1 cellular context compared by ENCODE assay signal in the genomic region with DNA sequence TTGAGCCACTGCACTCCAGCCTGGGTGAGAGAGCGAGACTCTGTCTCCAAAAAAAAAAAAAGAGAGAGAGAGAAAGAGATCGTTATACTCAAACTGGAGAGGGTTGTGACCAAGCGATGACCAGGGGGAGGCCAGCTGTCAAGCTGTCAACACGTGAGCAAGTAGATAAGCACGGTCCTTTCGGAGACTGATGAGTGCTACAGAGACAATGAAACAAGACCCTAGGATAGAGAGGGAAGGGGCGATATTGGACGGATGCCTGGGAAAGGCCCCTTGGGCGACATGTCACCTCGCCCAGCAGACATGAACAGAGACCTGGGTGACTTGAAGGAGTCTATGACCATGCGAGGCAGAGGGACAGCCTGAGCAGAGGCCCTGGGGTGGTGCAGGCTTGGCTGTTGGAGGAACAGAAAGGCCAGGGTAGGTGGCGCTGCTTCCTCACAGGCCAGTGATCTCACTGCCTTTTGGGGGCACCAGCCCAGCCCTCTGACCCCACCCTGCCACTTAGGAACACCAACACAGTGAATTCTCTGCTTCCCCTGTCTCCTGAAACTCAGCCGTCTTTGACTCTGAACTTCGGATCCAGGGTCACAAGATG.
TF ChIP-seq lines count a peak whose summit lies in the region.

No MANE protein-coding gene starts in this region.

TF ChIP-seq in GM12878, 131 proteins besides CTCF, POLR2A, EP300 and RAD21 (continued from another document):
- TF ChIP-seq ZNF217 (IDR thresholded peaks at IDR 0.05) (no peak), ZNF622 (IDR thresholded peaks at IDR 0.05) (no peak), CBX5 (IDR thresholded peaks at IDR 0.05; ENCODE audit: low read depth) (no peak), PAX5 (IDR thresholded peaks at IDR 0.05; ENCODE audit: borderline replicate concordance, low read depth, low read length) (no peak), SMARCA5 (IDR thresholded peaks at IDR 0.05) (no peak), POU2F2 (IDR thresholded peaks at IDR 0.05; ENCODE audit: borderline replicate concordance, low read depth, low read length) (no peak), MTA3 (IDR thresholded peaks at IDR 0.05; ENCODE audit: borderline replicate concordance, low read length) (no peak), POLR2AphosphoS2 (IDR thresholded peaks at IDR 0.05; ENCODE audit: low read depth, low read length) (no peak)
- TF ChIP-seq, protein P1, sequence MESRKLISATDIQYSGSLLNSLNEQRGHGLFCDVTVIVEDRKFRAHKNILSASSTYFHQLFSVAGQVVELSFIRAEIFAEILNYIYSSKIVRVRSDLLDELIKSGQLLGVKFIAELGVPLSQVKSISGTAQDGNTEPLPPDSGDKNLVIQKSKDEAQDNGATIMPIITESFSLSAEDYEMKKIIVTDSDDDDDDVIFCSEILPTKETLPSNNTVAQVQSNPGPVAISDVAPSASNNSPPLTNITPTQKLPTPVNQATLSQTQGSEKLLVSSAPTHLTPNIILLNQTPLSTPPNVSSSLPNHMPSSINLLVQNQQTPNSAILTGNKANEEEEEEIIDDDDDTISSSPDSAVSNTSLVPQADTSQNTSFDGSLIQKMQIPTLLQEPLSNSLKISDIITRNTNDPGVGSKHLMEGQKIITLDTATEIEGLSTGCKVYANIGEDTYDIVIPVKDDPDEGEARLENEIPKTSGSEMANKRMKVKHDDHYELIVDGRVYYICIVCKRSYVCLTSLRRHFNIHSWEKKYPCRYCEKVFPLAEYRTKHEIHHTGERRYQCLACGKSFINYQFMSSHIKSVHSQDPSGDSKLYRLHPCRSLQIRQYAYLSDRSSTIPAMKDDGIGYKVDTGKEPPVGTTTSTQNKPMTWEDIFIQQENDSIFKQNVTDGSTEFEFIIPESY (IDR thresholded peaks at IDR 0.05), result no peak
- TF ChIP-seq, protein P2, sequence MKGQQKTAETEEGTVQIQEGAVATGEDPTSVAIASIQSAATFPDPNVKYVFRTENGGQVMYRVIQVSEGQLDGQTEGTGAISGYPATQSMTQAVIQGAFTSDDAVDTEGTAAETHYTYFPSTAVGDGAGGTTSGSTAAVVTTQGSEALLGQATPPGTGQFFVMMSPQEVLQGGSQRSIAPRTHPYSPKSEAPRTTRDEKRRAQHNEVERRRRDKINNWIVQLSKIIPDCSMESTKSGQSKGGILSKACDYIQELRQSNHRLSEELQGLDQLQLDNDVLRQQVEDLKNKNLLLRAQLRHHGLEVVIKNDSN (IDR thresholded peaks at IDR 0.05; ENCODE audit: borderline replicate concordance, extremely low read length, insufficient read depth, low read depth, low read length), result no peak
- TF ChIP-seq, protein P3, sequence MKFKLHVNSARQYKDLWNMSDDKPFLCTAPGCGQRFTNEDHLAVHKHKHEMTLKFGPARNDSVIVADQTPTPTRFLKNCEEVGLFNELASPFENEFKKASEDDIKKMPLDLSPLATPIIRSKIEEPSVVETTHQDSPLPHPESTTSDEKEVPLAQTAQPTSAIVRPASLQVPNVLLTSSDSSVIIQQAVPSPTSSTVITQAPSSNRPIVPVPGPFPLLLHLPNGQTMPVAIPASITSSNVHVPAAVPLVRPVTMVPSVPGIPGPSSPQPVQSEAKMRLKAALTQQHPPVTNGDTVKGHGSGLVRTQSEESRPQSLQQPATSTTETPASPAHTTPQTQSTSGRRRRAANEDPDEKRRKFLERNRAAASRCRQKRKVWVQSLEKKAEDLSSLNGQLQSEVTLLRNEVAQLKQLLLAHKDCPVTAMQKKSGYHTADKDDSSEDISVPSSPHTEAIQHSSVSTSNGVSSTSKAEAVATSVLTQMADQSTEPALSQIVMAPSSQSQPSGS (IDR thresholded peaks at IDR 0.05; ENCODE audit: low read length), result no peak
